28 cellular contexts compared by ENCODE assay signal in genomic region chr1:99782920-99783319, GRCh38.
"Had no signal": no experiment of that assay in that cellular context is flagged by ENCODE, and none has a peak within 500 bp of the region (broad histone marks: within the 10 kb centered on the region; RNA-seq: fewer than 3 reads in every experiment).

No MANE protein-coding gene starts in this region.

- H3K27me3 ChIP-seq: colonic mucosa, esophagus muscularis mucosa, esophagus squamous epithelium, gastrocnemius medialis, gastroesophageal sphincter, heart right ventricle had no signal

- DNase-seq: colonic mucosa; cortex of kidney; dermis blood vessel endothelial cell; dorsolateral prefrontal cortex; effector CD4-positive, alpha-beta T cell; effector CD8-positive, alpha-beta T cell; effector memory CD4-positive, alpha-beta T cell; endodermal cell; erythroblast; esophagus squamous epithelium; foreskin fibroblast; foreskin keratinocyte; foreskin melanocyte; gastrocnemius medialis; glutamatergic neuron; head of caudate nucleus; heart left ventricle; heart right ventricle had no signal

- H3K4me3 Mint-ChIP-seq: dendritic cell treated with granulocyte-macrophage colony-stimulating factor and Interleukin-4, amounts not matched to agents 40 ng/mL and 50 ng/mL, for 4 days; endodermal cell had no signal

- H3K9me3 Mint-ChIP-seq: dendritic cell treated with granulocyte-macrophage colony-stimulating factor and Interleukin-4, amounts not matched to agents 40 ng/mL and 50 ng/mL, for 4 days had no signal

- H3K27ac Mint-ChIP-seq: dendritic cell treated with granulocyte-macrophage colony-stimulating factor and Interleukin-4, amounts not matched to agents 40 ng/mL and 50 ng/mL, for 4 days; endodermal cell had no signal

- ATAC-seq: esophagus mucosa, foreskin keratinocyte, gastrocnemius medialis, gastroesophageal sphincter, heart right ventricle had no signal

- H3K4me3 ChIP-seq: colonic mucosa, coronary artery, dorsolateral prefrontal cortex, esophagus muscularis mucosa, esophagus squamous epithelium, gastrocnemius medialis, gastroesophageal sphincter, heart left ventricle, heart right ventricle had no signal

- H3K27ac ChIP-seq: colonic mucosa, coronary artery, dorsolateral prefrontal cortex, epithelial cell of prostate, esophagus muscularis mucosa, esophagus squamous epithelium, foreskin keratinocyte, gastrocnemius medialis, gastroesophageal sphincter, heart left ventricle, heart right ventricle had no signal

- H3K4me1 ChIP-seq: colonic mucosa, esophagus muscularis mucosa, esophagus squamous epithelium, foreskin keratinocyte, gastroesophageal sphincter had no signal

- H3K9me3 ChIP-seq: colonic mucosa, esophagus muscularis mucosa, esophagus squamous epithelium, gastrocnemius medialis, gastroesophageal sphincter, heart left ventricle, heart right ventricle had no signal

- FAIRE-seq: colon, endometrium, endothelial cell of umbilical vein, frontal cortex had no signal

- H3K36me3 ChIP-seq: colonic mucosa, esophagus muscularis mucosa, esophagus squamous epithelium, gastrocnemius medialis, gastroesophageal sphincter, heart left ventricle, heart right ventricle had no signal
